In genomic region chr3:18585019-18585968, GRCh38 we compare ENCODE assay signal across 18 cellular contexts.
DNase-seq lines count a peak whose midpoint lies in the region; ATAC-seq and TF ChIP-seq lines count a peak whose summit lies in the region.
"Had no signal": no experiment of that assay in that cellular context is flagged by ENCODE, and none has a peak within 500 bp of the region (broad histone marks: within the 10 kb centered on the region; RNA-seq: fewer than 3 reads in every experiment).

No MANE protein-coding gene starts in this region.

- in situ Hi-C loops in KBM-7 (cut with MboI; ENCODE audit: low pct_unique_long_range_greater_than_20kb, low sequenced_read_pairs), result no loop called here

- H3K27me3 Mint-ChIP-seq in activated CD4-positive, alpha-beta T cell treated with anti-CD3 and anti-CD28 coated beads, Interleukin-2, amount 10 ng/mL, durations not matched to agents 24 days and 14 days, result no peaks in the 10 kb centered on the region
- no peaks in the 10 kb centered on the region for H3K27me3 Mint-ChIP-seq in activated T-helper 2 cell treated with anti-CD3 and anti-CD28 coated beads, Interferon-gamma antibody, Interleukin-2, Interleukin-4, amounts not matched to agents 10 μg/mL and 5 μg/mL and 100 μg/mL, durations not matched to agents 14 hours and 24 hours and 36 hours (ENCODE audit: low read depth)

- no peaks in the 10 kb centered on the region for H3K79me2 ChIP-seq in DND-41 (ENCODE audit: insufficient read depth, low read length)

- peak overlapping the region; percentile 45; the same call in 1 of the 2 replicates for H2AFZ ChIP-seq in DND-41 (ENCODE audit: low read depth, low read length)

- no peaks in the 10 kb centered on the region for H4K20me1 ChIP-seq in DND-41 (ENCODE audit: insufficient read depth, low read length)
- H4K20me1 ChIP-seq: BLaER1 treated with 17β-estradiol and CSF1 and Interleukin-3, amounts not matched to agents 10 nM and 100 nM had no signal

- no peak for DNase-seq in activated CD4-positive, alpha-beta T cell treated with anti-CD3 and anti-CD28 coated beads, Interleukin-2, amount 10 ng/mL, durations not matched to agents 24 days and 14 days
- no peak for DNase-seq in activated CD4-positive, alpha-beta T cell treated with anti-CD3 and anti-CD28 coated beads, Interleukin-2, amount 50 U/mL, for 1 hour
- DNase-seq in DND-41, result peak; percentile 10
- peak; percentile 66 for DNase-seq in KBM-7
- no peak for DNase-seq in activated T-helper 2 cell treated with anti-CD3 and anti-CD28 coated beads, Interferon-gamma antibody, Interleukin-2, Interleukin-4, amounts not matched to agents 10 μg/mL and 5 μg/mL and 100 μg/mL, durations not matched to agents 14 hours and 24 hours and 36 hours (ENCODE audit: low spot score)
- DNase-seq in DMS53 treated with DMSO at 0.1 percent for 48 hours (lab: John Stamatoyannopoulos, UW; ENCODE audit: unreplicated experiment), result no peak
- no peak for DNase-seq in NCI-H510A (lab: John Stamatoyannopoulos, UW)
- DNase-seq: 8988T; AML-193; Calu3; CD4-positive, CD25-positive, alpha-beta regulatory T cell; DMS 273 treated with DMSO at 0.1 percent for 48 hours; DMS79; EL; HFFc6 had no signal

- intact Hi-C loops in activated CD4-positive, alpha-beta T cell treated with anti-CD3 and anti-CD28 coated beads, Interleukin-2, amount 10 ng/mL, durations not matched to agents 24 days and 14 days (cut with micrococcal nuclease), result no loop called here
- intact Hi-C loops in activated T-helper 2 cell treated with anti-CD3 and anti-CD28 coated beads, Interferon-gamma antibody, Interleukin-2, Interleukin-4, amounts not matched to agents 10 μg/mL and 5 μg/mL and 100 μg/mL, durations not matched to agents 14 hours and 24 hours and 36 hours (cut with micrococcal nuclease), result loop anchor here (1.0 kb wide), 2 partner anchors 26 to 94 kb away; no protein-coding TSS in a partner anchor

- no peaks in the 10 kb centered on the region for H3K36me3 ChIP-seq in DND-41 (ENCODE audit: insufficient read depth, low read length)

- H3K4me1 ChIP-seq in DND-41 (ENCODE audit: insufficient read depth, low read length), result peaks cover 13% of the 10 kb centered on the region

- H3K4me2 ChIP-seq in DND-41 (ENCODE audit: insufficient read depth, low read length), result no peak overlapping the region
- H3K4me2 ChIP-seq: BLaER1 treated with 17β-estradiol and CSF1 and Interleukin-3, amounts not matched to agents 10 nM and 100 nM had no signal

- H3K4me3 Mint-ChIP-seq in activated CD4-positive, alpha-beta T cell treated with anti-CD3 and anti-CD28 coated beads, Interleukin-2, amount 10 ng/mL, durations not matched to agents 24 days and 14 days, result no peak overlapping the region
- no peak overlapping the region for H3K4me3 Mint-ChIP-seq in activated T-helper 2 cell treated with anti-CD3 and anti-CD28 coated beads, Interferon-gamma antibody, Interleukin-2, Interleukin-4, amounts not matched to agents 10 μg/mL and 5 μg/mL and 100 μg/mL, durations not matched to agents 14 hours and 24 hours and 36 hours (ENCODE audit: low read depth)
- H3K4me3 Mint-ChIP-seq: CD4-positive, CD25-positive, alpha-beta regulatory T cell; HFFc6 had no signal

- H3K9me3 Mint-ChIP-seq in activated CD4-positive, alpha-beta T cell treated with anti-CD3 and anti-CD28 coated beads, Interleukin-2, amount 10 ng/mL, durations not matched to agents 24 days and 14 days, result peaks cover 27% of the 10 kb centered on the region
- H3K9me3 Mint-ChIP-seq in activated T-helper 2 cell treated with anti-CD3 and anti-CD28 coated beads, Interferon-gamma antibody, Interleukin-2, Interleukin-4, amounts not matched to agents 10 μg/mL and 5 μg/mL and 100 μg/mL, durations not matched to agents 14 hours and 24 hours and 36 hours, result peaks cover 18% of the 10 kb centered on the region

- no peaks in the 10 kb centered on the region for H3K9me3 ChIP-seq in DND-41 (ENCODE audit: insufficient read depth, low read length, severe bottlenecking)

- peak; percentile 82 for ATAC-seq in DND-41 (ENCODE audit: insufficient read depth, low read depth)
- ATAC-seq in GM18519 (IDR thresholded peaks at IDR 0.05; ENCODE audit: low FRiP score, unreplicated experiment), result no peak
- ATAC-seq: HepG2 had no signal

- no peak for TF ChIP-seq CTCF in DND-41 (IDR thresholded peaks at IDR 0.05; ENCODE audit: borderline replicate concordance, extremely low read depth, low read length, poor library complexity, severe bottlenecking)

- H3K9ac ChIP-seq in DND-41 (ENCODE audit: low read depth, low read length), result no peak overlapping the region
- H3K9ac ChIP-seq: BLaER1 treated with 17β-estradiol and CSF1 and Interleukin-3, amounts not matched to agents 10 nM and 100 nM had no signal

- H3K36me3 Mint-ChIP-seq in activated CD4-positive, alpha-beta T cell treated with anti-CD3 and anti-CD28 coated beads, Interleukin-2, amount 10 ng/mL, durations not matched to agents 24 days and 14 days (ENCODE audit: low read depth), result peaks cover 20% of the 10 kb centered on the region
- peaks cover 24% of the 10 kb centered on the region for H3K36me3 Mint-ChIP-seq in activated T-helper 2 cell treated with anti-CD3 and anti-CD28 coated beads, Interferon-gamma antibody, Interleukin-2, Interleukin-4, amounts not matched to agents 10 μg/mL and 5 μg/mL and 100 μg/mL, durations not matched to agents 14 hours and 24 hours and 36 hours (ENCODE audit: low read depth)
- H3K36me3 Mint-ChIP-seq: CD4-positive, CD25-positive, alpha-beta regulatory T cell had no signal

- H3K27ac ChIP-seq in DND-41 (ENCODE audit: low read length), result peak overlapping the region; percentile 43

- H3K27me3 ChIP-seq in DND-41 (ENCODE audit: insufficient read depth, low read length, poor library complexity), result no peaks in the 10 kb centered on the region
- H3K27me3 ChIP-seq: BLaER1 treated with 17β-estradiol and CSF1 and Interleukin-3, amounts not matched to agents 10 nM and 100 nM had no signal

- H3K4me3 ChIP-seq in DND-41 (ENCODE audit: low read depth in 1 of 2, low read length in 2 of 2), result no peak overlapping the region
- H3K4me3 ChIP-seq: BLaER1 treated with 17β-estradiol and CSF1 and Interleukin-3, amounts not matched to agents 10 nM and 100 nM had no signal

- peak overlapping the region; percentile 13 for H3K27ac Mint-ChIP-seq in activated CD4-positive, alpha-beta T cell treated with anti-CD3 and anti-CD28 coated beads, Interleukin-2, amount 10 ng/mL, durations not matched to agents 24 days and 14 days
- H3K27ac Mint-ChIP-seq in activated T-helper 2 cell treated with anti-CD3 and anti-CD28 coated beads, Interferon-gamma antibody, Interleukin-2, Interleukin-4, amounts not matched to agents 10 μg/mL and 5 μg/mL and 100 μg/mL, durations not matched to agents 14 hours and 24 hours and 36 hours, result peak overlapping the region; percentile 77
- H3K27ac Mint-ChIP-seq: CD4-positive, CD25-positive, alpha-beta regulatory T cell; HFFc6 had no signal

- peaks cover 5% of the 10 kb centered on the region for H3K4me1 Mint-ChIP-seq in activated CD4-positive, alpha-beta T cell treated with anti-CD3 and anti-CD28 coated beads, Interleukin-2, amount 10 ng/mL, durations not matched to agents 24 days and 14 days
- H3K4me1 Mint-ChIP-seq in activated T-helper 2 cell treated with anti-CD3 and anti-CD28 coated beads, Interferon-gamma antibody, Interleukin-2, Interleukin-4, amounts not matched to agents 10 μg/mL and 5 μg/mL and 100 μg/mL, durations not matched to agents 14 hours and 24 hours and 36 hours (ENCODE audit: low read depth), result peaks cover 19% of the 10 kb centered on the region
- H3K4me1 Mint-ChIP-seq: CD4-positive, CD25-positive, alpha-beta regulatory T cell had no signal

Comparison
In these comparisons a context has a peak if more than half of its experiments do, and no peak if none do; other contexts are left out.
1. DNase-seq: peak in DND-41 (single experiment) and KBM-7 (single experiment); none in activated CD4-positive, alpha-beta T cell treated with anti-CD3 and anti-CD28 coated beads, Interleukin-2, amount 10 ng/mL, durations not matched to agents 24 days and 14 days (single experiment), activated CD4-positive, alpha-beta T cell treated with anti-CD3 and anti-CD28 coated beads, Interleukin-2, amount 50 U/mL, for 1 hour (single experiment), activated T-helper 2 cell treated with anti-CD3 and anti-CD28 coated beads, Interferon-gamma antibody, Interleukin-2, Interleukin-4, amounts not matched to agents 10 μg/mL and 5 μg/mL and 100 μg/mL, durations not matched to agents 14 hours and 24 hours and 36 hours (single experiment), DMS53 treated with DMSO at 0.1 percent for 48 hours (single experiment) and NCI-H510A (single experiment).